8 cellular contexts compared by ENCODE assay signal in genomic region chr7:67371429-67372305, GRCh38.
DNase-seq lines count a peak whose midpoint lies in the region; ATAC-seq lines count a peak whose summit lies in the region.

No MANE protein-coding gene starts in this region.

- no peak overlapping the region for H2BK120ac ChIP-seq in mesendoderm (ENCODE audit: low read depth, low read length)

- no peaks in the 10 kb centered on the region for H3K27me3 ChIP-seq in mesendoderm (ENCODE audit: insufficient read depth, low read length, poor library complexity)

- no peaks in the 10 kb centered on the region for H3K79me2 ChIP-seq in mesendoderm (ENCODE audit: control insufficient read depth, insufficient read depth, low read length)

- no peaks in the 10 kb centered on the region for H3K4me1 ChIP-seq in mesendoderm (ENCODE audit: control insufficient read depth, low read depth, low read length)

- H3K18ac ChIP-seq in mesendoderm (ENCODE audit: low read length): no peak overlapping the region

- peak overlapping the region; percentile 38 for H3K56ac ChIP-seq in mesendoderm (ENCODE audit: low read length)

- no peak overlapping the region for H3K4ac ChIP-seq in mesendoderm (ENCODE audit: low read depth, low read length)

- H2BK15ac ChIP-seq in mesendoderm (replicated peaks; ENCODE audit: low read depth): no peak overlapping the region

- DNase-seq in COLO829 (ENCODE audit: low spot score) (peak; percentile 88), NCI-H526 treated with DMSO at 0.1 percent for 48 hours (lab: John Stamatoyannopoulos, UW) (peak; percentile 69), mesendoderm (peak; percentile 88)
- peak; percentile 42 to 52 for DNase-seq in activated CD4-positive, alpha-beta T cell treated with anti-CD3 and anti-CD28 coated beads, Interleukin-2, amount 50 U/mL, for 48 hours
- DNase-seq in effector CD8-positive, alpha-beta T cell (lab: John Stamatoyannopoulos, UW): peak; percentile 9
- DNase-seq in stimulated activated CD8-positive, alpha-beta memory T cell treated with anti-CD3 and anti-CD28 coated beads, Interleukin-7, amount 100 ng/mL, for 1 hour (ENCODE audit: low read depth in 2 of 2): peak; percentile 11 to 12

- no peak overlapping the region for H2BK5ac ChIP-seq in mesendoderm (ENCODE audit: low read length)

- ATAC-seq in GM19395 (IDR thresholded peaks at IDR 0.05; ENCODE audit: unreplicated experiment) (peak; percentile 98), HG03460 (IDR thresholded peaks at IDR 0.05; ENCODE audit: unreplicated experiment) (peak; percentile 90)

- WGBS in mesendoderm (ENCODE audit: extremely low coverage, insufficient coverage, low lambda C conversion rate): no CpG with 5 or more reads among the region's 18 CpGs

- H2AK5ac ChIP-seq in mesendoderm (ENCODE audit: low read length): no peak overlapping the region

- H4K5ac ChIP-seq in mesendoderm (ENCODE audit: low read length): no peak overlapping the region

- no peaks in the 10 kb centered on the region for H3K79me1 ChIP-seq in mesendoderm (ENCODE audit: low read length)

- no peak overlapping the region for H3K23ac ChIP-seq in mesendoderm (ENCODE audit: low read length)

- H4K8ac ChIP-seq in mesendoderm (ENCODE audit: low read depth, low read length): no peak overlapping the region

- no peak overlapping the region for H3K4me3 ChIP-seq in mesendoderm (ENCODE audit: low read length)

- H3K36me3 ChIP-seq in mesendoderm (ENCODE audit: control insufficient read depth, insufficient read depth, low read length): no peaks in the 10 kb centered on the region

- no peak overlapping the region for H3K9ac ChIP-seq in mesendoderm (ENCODE audit: low read length)

- no peak overlapping the region for H3K27ac ChIP-seq in mesendoderm (ENCODE audit: low read depth, low read length)

- no peak overlapping the region for H3K4me2 ChIP-seq in mesendoderm (ENCODE audit: low read length)

Comparison
In these comparisons a context has a peak if more than half of its experiments do, and no peak if none do; other contexts are left out.
1. DNase-seq: peak in every context shown above with its lines; median percentile 88 in COLO829; 88 in mesendoderm; 69 in NCI-H526 treated with DMSO at 0.1 percent for 48 hours; 47 in activated CD4-positive, alpha-beta T cell treated with anti-CD3 and anti-CD28 coated beads, Interleukin-2, amount 50 U/mL, for 48 hours; 12 in stimulated activated CD8-positive, alpha-beta memory T cell treated with anti-CD3 and anti-CD28 coated beads, Interleukin-7, amount 100 ng/mL, for 1 hour; 9 in effector CD8-positive, alpha-beta T cell.